8 cellular contexts compared by ENCODE assay signal in genomic region chr22:50245214-50246072, GRCh38. TPM values are rescaled to one million over a fixed set of nuclear protein-coding genes. Genes with fewer than 3 reads are reported as not detected.
DNase-seq lines count a peak whose midpoint lies in the region; ATAC-seq and TF ChIP-seq lines count a peak whose summit lies in the region.

No MANE protein-coding gene starts in this region.

- no peaks in the 10 kb centered on the region for H4K20me1 ChIP-seq in mammary epithelial cell (ENCODE audit: insufficient read depth, low read length)

- peak overlapping the region; percentile 87 for H2AFZ ChIP-seq in mammary epithelial cell (ENCODE audit: low read depth, low read length)

- peak overlapping the region; percentile 74 for H3K9ac ChIP-seq in mammary epithelial cell (ENCODE audit: insufficient read depth, low read length)

- CTCF ChIA-PET in CD8-positive, alpha-beta memory T cell (lab: Charles Lee), result interaction anchor here (0.8 to 1.0 kb wide), 2 partner anchors 252 to 375 kb away, joined by 3 to 4 read pairs; no protein-coding TSS in a partner anchor
- CTCF ChIA-PET in mammary epithelial cell (lab: Charles Lee; ENCODE audit: low non-redundant PET), result no interaction called here

- peak overlapping the region; percentile 77 for H3K4me3 ChIP-seq in CD8-positive, alpha-beta memory T cell (ENCODE audit: low read length)
- H3K4me3 ChIP-seq in mammary epithelial cell (replicated peaks in 1 of 3; ENCODE audit: insufficient read depth in 1 of 3, low read depth in 2 of 3, low read length in 3 of 3) (peak overlapping the region; percentile 67 to 81 (median 69)), lower lobe of right lung (peak overlapping the region; percentile 82), urinary bladder (ENCODE audit: low read depth, low read length) (peak overlapping the region; percentile 82)

- H3K4me1 Mint-ChIP-seq in CD8-positive, alpha-beta memory T cell, result peaks cover 39 to 66% (median 45%) of the 10 kb centered on the region in 3 donors

- no peaks in the 10 kb centered on the region for H3K27me3 ChIP-seq in CD8-positive, alpha-beta memory T cell (ENCODE audit: insufficient read depth, low read length, poor library complexity, severe bottlenecking)
- no peaks in the 10 kb centered on the region for H3K27me3 ChIP-seq in mammary epithelial cell (ENCODE audit: insufficient read depth, low read length)
- H3K27me3 ChIP-seq in lower lobe of right lung (ENCODE audit: low read depth), result no peaks in the 10 kb centered on the region

- dilution Hi-C loops in mammary epithelial cell (cut with HindIII; ENCODE audit: low sequenced_read_pairs), result no loop called here

- peaks cover 13% of the 10 kb centered on the region for H3K36me3 ChIP-seq in CD8-positive, alpha-beta memory T cell (ENCODE audit: insufficient read depth, low read length)
- H3K36me3 ChIP-seq in KOPT-K1 (ENCODE audit: insufficient read depth, low read length), result peaks cover 28% of the 10 kb centered on the region
- no peaks in the 10 kb centered on the region for H3K36me3 ChIP-seq in mammary epithelial cell (ENCODE audit: insufficient read depth, low read length)
- H3K36me3 ChIP-seq in lower lobe of right lung, result peaks cover 17% of the 10 kb centered on the region
- H3K36me3 ChIP-seq in urinary bladder (ENCODE audit: insufficient read depth), result no peaks in the 10 kb centered on the region

- no peaks in the 10 kb centered on the region for H3K9me3 Mint-ChIP-seq in CD8-positive, alpha-beta memory T cell

- in situ Hi-C loops in mammary epithelial cell (cut with MboI; ENCODE audit: low sequenced_read_pairs in 2 of 2), result no loop called here

- BruUV-seq in mammary epithelial cell (replicated peaks; lab: Mats Ljungman, UMichigan), result no TSS peak

- peak overlapping the region; percentile 99 for H3K27ac ChIP-seq in CD8-positive, alpha-beta memory T cell (ENCODE audit: low read depth, low read length)
- H3K27ac ChIP-seq in KOPT-K1 (ENCODE audit: low read depth, low read length, poor library complexity, severe bottlenecking) (peak overlapping the region; percentile 82), mammary epithelial cell (ENCODE audit: insufficient read depth, low read depth, low read length) (peak overlapping the region; percentile 69), lower lobe of right lung (peak overlapping the region; percentile 90), urinary bladder (ENCODE audit: low read depth) (peak overlapping the region; percentile 95)

- H3K4me2 ChIP-seq in mammary epithelial cell (ENCODE audit: insufficient read depth, low read depth, low read length), result peak overlapping the region; percentile 72

- peaks cover 0 to 28% (median 5%) of the 10 kb centered on the region in 3 donors for H3K36me3 Mint-ChIP-seq in CD8-positive, alpha-beta memory T cell

- H3K79me2 ChIP-seq in mammary epithelial cell (ENCODE audit: insufficient read depth, low read length), result peaks cover 61% of the 10 kb centered on the region

- TF ChIP-seq CTCF in mammary epithelial cell (conservative IDR thresholded peaks at IDR 0.05 in 1 of 2, IDR thresholded peaks at IDR 0.05 in 1 of 2; ENCODE audit: extremely low read depth in 1 of 2, insufficient read depth in 1 of 2, low read depth in 1 of 2, low read length in 2 of 2) (no peak), lower lobe of right lung (IDR thresholded peaks at IDR 0.05) (no peak)

- H3K27me3 Mint-ChIP-seq in CD8-positive, alpha-beta memory T cell, result peaks cover 0 to 1% of the 10 kb centered on the region in 2 donors

- H3K4me1 ChIP-seq in CD8-positive, alpha-beta memory T cell (ENCODE audit: insufficient read depth, low read length), result peaks cover 62% of the 10 kb centered on the region
- H3K4me1 ChIP-seq in mammary epithelial cell (ENCODE audit: insufficient read depth, low read length) (peaks cover 30% of the 10 kb centered on the region), lower lobe of right lung (peaks cover 72% of the 10 kb centered on the region), urinary bladder (ENCODE audit: insufficient read depth) (peaks cover 4% of the 10 kb centered on the region)

- ATAC-seq in lower lobe of right lung, result peak; percentile 45 to 77
- ATAC-seq in HG02970 (IDR thresholded peaks at IDR 0.05; ENCODE audit: low FRiP score, unreplicated experiment), result no peak
- ATAC-seq in HG02885 (IDR thresholded peaks at IDR 0.05; ENCODE audit: poor library complexity, unreplicated experiment), result no peak

- DNase-seq in CD8-positive, alpha-beta memory T cell, result no peak
- peak; percentile 28 for DNase-seq in mammary epithelial cell
- DNase-seq in lower lobe of right lung, result no peak
- DNase-seq in H4 (ENCODE audit: low spot score), result no peak

- POLR2A ChIA-PET in CD8-positive, alpha-beta memory T cell (lab: Charles Lee), result interaction anchor here (0.6 to 1.1 kb wide), 3 partner anchors 55 to 303 kb away, joined by 3 to 4 read pairs (median 3); no protein-coding TSS in a partner anchor

- WGBS in mammary epithelial cell (ENCODE audit: low coverage, missing lambda C conversion rate), result 27% methylated on average over 5 of the region's 53 CpGs
- 14% methylated on average over 53 of the region's 53 CpGs for WGBS in urinary bladder

- peak overlapping the region; percentile 84 to 100 (median 98) for H3K4me3 Mint-ChIP-seq in CD8-positive, alpha-beta memory T cell

- intact Hi-C loops in mammary epithelial cell (cut with micrococcal nuclease), result no loop called here
- intact Hi-C loops in lower lobe of right lung (cut with DNase I), result no loop called here

- H3K9me3 ChIP-seq in CD8-positive, alpha-beta memory T cell (ENCODE audit: low read length), result no peaks in the 10 kb centered on the region
- H3K9me3 ChIP-seq in KOPT-K1 (ENCODE audit: insufficient read depth, low read length, poor library complexity, severe bottlenecking) (no peaks in the 10 kb centered on the region), mammary epithelial cell (replicated peaks; ENCODE audit: insufficient read depth, low read length) (no peaks in the 10 kb centered on the region), lower lobe of right lung (no peaks in the 10 kb centered on the region)

- H3K27ac Mint-ChIP-seq in CD8-positive, alpha-beta memory T cell, result peak overlapping the region; percentile 94 to 100 (median 98)

RNA-seq across cellular contexts. Expression of gene TUBGCP6, which starts 0.6 kb away (rescaled TPM):
- 10 to 100 TPM; 51.4 to 52.2 TPM for total RNA-seq in CD8-positive, alpha-beta memory T cell
- 18.6 TPM for polyA plus RNA-seq in CD8-positive, alpha-beta memory T cell
- total RNA-seq in mammary epithelial cell (10 to 100 TPM; 33.0 to 34.0 TPM), lower lobe of right lung (48.5 TPM), urinary bladder (23.1 TPM)
- polyA plus RNA-seq in mammary epithelial cell (12.3 TPM), urinary bladder (31.5 TPM)
- polyA minus RNA-seq in mammary epithelial cell, result 18.7 TPM
- 4.9 and 5.0 TPM in 2 replicates for total RNA-seq in H4 (2014; rRNA removed; shearing (Covaris generic))

RNA-seq across cellular contexts. Expression of gene HDAC10, which starts 5.6 kb away (rescaled TPM):
- total RNA-seq in CD8-positive, alpha-beta memory T cell, result 10 to 100 TPM; 42.5 to 44.7 TPM
- polyA plus RNA-seq in CD8-positive, alpha-beta memory T cell, result 7.5 TPM
- total RNA-seq in mammary epithelial cell, result 10 to 100 TPM; 10.7 to 23.6 TPM
- polyA plus RNA-seq in mammary epithelial cell, result 8.9 TPM
- 2.7 TPM for polyA minus RNA-seq in mammary epithelial cell
- total RNA-seq in lower lobe of right lung, result 47.9 TPM
- 20.0 TPM for total RNA-seq in urinary bladder
- 32.4 TPM for polyA plus RNA-seq in urinary bladder
- 5.1 and 5.9 TPM in 2 replicates for total RNA-seq in H4 (2014; rRNA removed; shearing (Covaris generic))

RNA-seq across cellular contexts. Expression of gene MAPK12, which starts 16.0 kb away (rescaled TPM):
- 1 to 10 TPM; 9.3 to 9.7 TPM for total RNA-seq in CD8-positive, alpha-beta memory T cell
- 0.03 TPM for polyA plus RNA-seq in CD8-positive, alpha-beta memory T cell
- total RNA-seq in mammary epithelial cell, result 10 to 100 TPM; 11.1 to 11.5 TPM
- 5.8 TPM for polyA plus RNA-seq in mammary epithelial cell
- polyA minus RNA-seq in mammary epithelial cell, result 1.1 TPM
- total RNA-seq in lower lobe of right lung, result 11.9 TPM
- 9.3 TPM for total RNA-seq in urinary bladder
- polyA plus RNA-seq in urinary bladder, result 21.3 TPM
- total RNA-seq in H4 (2014; rRNA removed; shearing (Covaris generic)), result 33.3 and 37.8 TPM in 2 replicates

RNA-seq across cellular contexts. Expression of gene MAPK11, which starts 24.7 kb away (rescaled TPM):
- total RNA-seq in CD8-positive, alpha-beta memory T cell, result 10 to 100 TPM; 12.8 to 13.2 TPM
- polyA plus RNA-seq in CD8-positive, alpha-beta memory T cell, result 0.28 TPM
- 10 to 100 TPM in 1 of 2 donors, 1 to 10 TPM in 1; 9.3 to 10.0 TPM for total RNA-seq in mammary epithelial cell
- 3.4 TPM for polyA plus RNA-seq in mammary epithelial cell
- 4.2 TPM for polyA minus RNA-seq in mammary epithelial cell
- total RNA-seq in lower lobe of right lung, result 13.1 TPM
- 4.1 TPM for total RNA-seq in urinary bladder
- polyA plus RNA-seq in urinary bladder, result 13.6 TPM
- 4.0 and 5.5 TPM in 2 replicates for total RNA-seq in H4 (2014; rRNA removed; shearing (Covaris generic))

RNA-seq across cellular contexts. Expression of gene SELENOO, which starts 44.6 kb away (rescaled TPM):
- total RNA-seq in CD8-positive, alpha-beta memory T cell, result 10 to 100 TPM; 22.3 to 25.9 TPM
- polyA plus RNA-seq in CD8-positive, alpha-beta memory T cell, result 6.1 TPM
- total RNA-seq in mammary epithelial cell, result 10 to 100 TPM; 21.5 to 36.9 TPM
- polyA plus RNA-seq in mammary epithelial cell, result 39.7 TPM
- 12.8 TPM for polyA minus RNA-seq in mammary epithelial cell
- 18.7 TPM for total RNA-seq in lower lobe of right lung
- total RNA-seq in urinary bladder, result 9.5 TPM
- 23.0 TPM for polyA plus RNA-seq in urinary bladder
- 13.4 and 19.6 TPM in 2 replicates for total RNA-seq in H4 (2014; rRNA removed; shearing (Covaris generic))

Comparison
In these comparisons a context has a peak if more than half of its experiments do, and no peak if none do; other contexts are left out.
1. ATAC-seq: peak in lower lobe of right lung (2 of 2); none in HG02970 (single experiment) and HG02885 (single experiment).
2. Peak in every context shown above with its lines, with median percentiles within 50 percentile points of each other: H3K27ac ChIP-seq and H3K4me3 ChIP-seq.